29 cellular contexts compared by ENCODE assay signal in the genomic region with DNA sequence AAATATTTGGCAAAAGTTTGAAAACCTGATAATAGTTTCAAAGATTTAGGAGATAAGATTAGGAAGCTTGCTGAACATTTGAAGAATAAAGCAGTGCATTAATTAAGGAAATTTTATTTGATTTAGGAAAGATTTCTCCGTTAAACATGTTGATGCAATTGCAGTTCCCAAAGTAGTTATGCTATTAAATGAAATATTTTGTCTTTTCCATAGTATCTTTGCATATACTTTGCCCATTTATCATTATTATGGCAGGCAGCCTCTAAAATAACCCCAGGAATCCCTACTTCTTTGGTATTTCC.
"Had no signal": no experiment of that assay in that cellular context is flagged by ENCODE, and none has a peak within 500 bp of the region (broad histone marks: within the 10 kb centered on the region; RNA-seq: fewer than 3 reads in every experiment).

No MANE protein-coding gene starts in this region.

- H3K4me3 ChIP-seq: pancreas, psoas muscle, skin epidermis, stomach, thoracic aorta, thyroid gland, tibial nerve, upper lobe of left lung, vagina had no signal

- FAIRE-seq: pancreas, urothelium cell line had no signal

- H3K4me3 Mint-ChIP-seq: naive B cell; naive thymus-derived CD8-positive, alpha-beta T cell; natural killer cell treated with Interleukin-12 subunit alpha and Interleukin-12 subunit beta and Interleukin-15 and Interleukin-18, amount 100 ng/mL, for 72 hours; nephron progenitor cell; neural crest cell; stimulated activated effector memory CD8-positive, alpha-beta T cell treated with anti-CD3 and anti-CD28 coated beads, Interleukin-12 subunit alpha, Interleukin-12 subunit beta, amount 100 ng/mL, for 72 hours; stimulated activated naive B cell treated with anti-CD40 and anti-IgM and Interleukin-4, amounts not matched to agents 10 μg/mL and 1 μg/mL and 100 μg/mL, for 72 hours; stimulated activated naive CD8-positive, alpha-beta T cell treated with anti-CD3 and anti-CD28 coated beads, Interleukin-15, Interleukin-2, amounts not matched to agents 100 ng/mL and 50 ng/mL, for 24 hours had no signal

- ATAC-seq: naive thymus-derived CD8-positive, alpha-beta T cell; natural killer cell treated with Interleukin-12 subunit alpha and Interleukin-12 subunit beta and Interleukin-15 and Interleukin-18, amount 100 ng/mL, for 72 hours; pancreas; psoas muscle; right cardiac atrium; sciatic nerve; stimulated activated effector memory CD8-positive, alpha-beta T cell treated with anti-CD3 and anti-CD28 coated beads, Interleukin-12 subunit alpha, Interleukin-12 subunit beta, amount 100 ng/mL, for 72 hours; stimulated activated naive B cell treated with anti-CD40 and anti-IgM and Interleukin-4, amounts not matched to agents 10 μg/mL and 1 μg/mL and 100 μg/mL, for 72 hours had no signal

- H3K36me3 Mint-ChIP-seq: naive B cell; natural killer cell treated with Interleukin-12 subunit alpha and Interleukin-12 subunit beta and Interleukin-15 and Interleukin-18, amount 100 ng/mL, for 72 hours; stimulated activated effector memory CD8-positive, alpha-beta T cell treated with anti-CD3 and anti-CD28 coated beads, Interleukin-12 subunit alpha, Interleukin-12 subunit beta, amount 100 ng/mL, for 72 hours; stimulated activated naive B cell treated with anti-CD40 and anti-IgM and Interleukin-4, amounts not matched to agents 10 μg/mL and 1 μg/mL and 100 μg/mL, for 72 hours had no signal

- H3K27ac Mint-ChIP-seq: naive thymus-derived CD8-positive, alpha-beta T cell; natural killer cell treated with Interleukin-12 subunit alpha and Interleukin-12 subunit beta and Interleukin-15 and Interleukin-18, amount 100 ng/mL, for 72 hours; nephron progenitor cell; progenitor cell of endocrine pancreas; stimulated activated effector memory CD8-positive, alpha-beta T cell treated with anti-CD3 and anti-CD28 coated beads, Interleukin-12 subunit alpha, Interleukin-12 subunit beta, amount 100 ng/mL, for 72 hours; stimulated activated naive B cell treated with anti-CD40 and anti-IgM and Interleukin-4, amounts not matched to agents 10 μg/mL and 1 μg/mL and 100 μg/mL, for 72 hours; stimulated activated naive CD8-positive, alpha-beta T cell treated with anti-CD3 and anti-CD28 coated beads, Interleukin-15, Interleukin-2, amounts not matched to agents 100 ng/mL and 50 ng/mL, for 24 hours had no signal

- H3K4me1 Mint-ChIP-seq: naive B cell; naive thymus-derived CD8-positive, alpha-beta T cell; stimulated activated effector memory CD8-positive, alpha-beta T cell treated with anti-CD3 and anti-CD28 coated beads, Interleukin-12 subunit alpha, Interleukin-12 subunit beta, amount 100 ng/mL, for 72 hours; stimulated activated naive B cell treated with anti-CD40 and anti-IgM and Interleukin-4, amounts not matched to agents 10 μg/mL and 1 μg/mL and 100 μg/mL, for 72 hours had no signal

- H3K27ac ChIP-seq: neutrophil, pancreas, psoas muscle, skin epidermis, stomach, thoracic aorta, thyroid gland, tibial nerve, upper lobe of left lung, vagina had no signal

- H3K4me1 ChIP-seq: pancreas, psoas muscle, stomach, thyroid gland, upper lobe of left lung, vagina had no signal

- DNase-seq: naive B cell; naive thymus-derived CD8-positive, alpha-beta T cell; nephron progenitor cell; nucleus accumbens; pancreas; posterior cingulate gyrus; psoas muscle; right cardiac atrium; stimulated activated CD4-positive, alpha-beta T cell treated with anti-CD3 and anti-CD28 coated beads, Interleukin-15, amount 100 ng/mL, for 24 hours; stimulated activated CD4-positive, alpha-beta T cell treated with anti-CD3 and anti-CD28 coated beads, Interleukin-2, amount 100 ng/mL, for 24 hours; stimulated activated CD4-positive, alpha-beta T cell treated with anti-CD3 and anti-CD28 coated beads, Interleukin-2, amount 100 ng/mL, for 48 hours; stimulated activated CD4-positive, alpha-beta T cell treated with anti-CD3 and anti-CD28 coated beads, Interleukin-4, amount 100 ng/mL, for 24 hours; stimulated activated naive B cell treated with anti-CD40 and anti-IgM and Interleukin-4, amounts not matched to agents 10 μg/mL and 1 μg/mL and 100 μg/mL, for 72 hours; stimulated activated naive CD4-positive, alpha-beta T cell treated with Interleukin-2 at 50 U/mL for 16 hours; stomach; thyroid gland; upper lobe of left lung had no signal

- H3K27me3 ChIP-seq: pancreas, stomach, thyroid gland, tibial nerve, upper lobe of left lung, vagina had no signal

- H3K9me3 ChIP-seq: neutrophil, pancreas, psoas muscle, thyroid gland, tibial nerve, upper lobe of left lung, vagina had no signal

- H3K9me3 Mint-ChIP-seq: naive thymus-derived CD8-positive, alpha-beta T cell; natural killer cell treated with Interleukin-12 subunit alpha and Interleukin-12 subunit beta and Interleukin-15 and Interleukin-18, amount 100 ng/mL, for 72 hours; stimulated activated effector memory CD8-positive, alpha-beta T cell treated with anti-CD3 and anti-CD28 coated beads, Interleukin-12 subunit alpha, Interleukin-12 subunit beta, amount 100 ng/mL, for 72 hours; stimulated activated naive CD8-positive, alpha-beta T cell treated with anti-CD3 and anti-CD28 coated beads, Interleukin-15, Interleukin-2, amounts not matched to agents 100 ng/mL and 50 ng/mL, for 24 hours had no signal

- H3K27me3 Mint-ChIP-seq: progenitor cell of endocrine pancreas had no signal

- H3K36me3 ChIP-seq: neutrophil, pancreas, stomach, thoracic aorta, thyroid gland, tibial nerve, upper lobe of left lung, vagina had no signal
